Comparison of ENCODE assay signal across 9 cellular contexts in genomic region chr11:113873241-113873626, GRCh38. TPM values are rescaled to one million over a fixed set of nuclear protein-coding genes. Genes with fewer than 3 reads are reported as not detected.
A peak's percentile ranks its signal among the peaks of the same experiment; 100 is the strongest.
DNase-seq lines count a peak whose midpoint lies in the region; ATAC-seq and TF ChIP-seq lines count a peak whose summit lies in the region.
"Had no signal": no experiment of that assay in that cellular context is flagged by ENCODE, and none has a peak within 500 bp of the region (broad histone marks: within the 10 kb centered on the region; RNA-seq: fewer than 3 reads in every experiment).

No MANE protein-coding gene starts in this region.

- H3K27ac ChIP-seq in WERI-Rb-1 (peak overlapping the region; percentile 17), cardiac muscle cell (peak overlapping the region; percentile 95), sigmoid colon (peak overlapping the region; percentile 52 to 93 (median 93))

- H3K4me3 ChIP-seq in WERI-Rb-1 (ENCODE audit: low read depth, low read length) (peak overlapping the region; percentile 13), cardiac muscle cell (peak overlapping the region; percentile 85), sigmoid colon (peak overlapping the region in 3 of 4 donors; percentile 9 to 74 (median 20)), MG63 (no peak overlapping the region)

- TF ChIP-seq POLR2A in sigmoid colon (IDR thresholded peaks at IDR 0.05), result no peak

- DNase-seq in NCI-H748 (lab: John Stamatoyannopoulos, UW; ENCODE audit: unreplicated experiment) (peak; percentile 1), NCI-H748 treated with DMSO at 0.1 percent for 48 hours (lab: John Stamatoyannopoulos, UW) (no peak), WERI-Rb-1 (no peak), cardiac muscle cell (ENCODE audit: low read depth in 1 of 2, low spot score in 1 of 2) (peak; percentile 13 to 94), sigmoid colon (no peak), islet precursor cell (no peak), MG63 (no peak)

- peaks cover 24% of the 10 kb centered on the region for H3K4me1 ChIP-seq in cardiac muscle cell (ENCODE audit: low read depth)
- peaks cover 0 to 44% (median 32%) of the 10 kb centered on the region in 4 donors for H3K4me1 ChIP-seq in sigmoid colon

- TF ChIP-seq EP300 in sigmoid colon (IDR thresholded peaks at IDR 0.05), result no peak

- ATAC-seq in HG02852 (IDR thresholded peaks at IDR 0.05; ENCODE audit: unreplicated experiment), result no peak

- WGBS in sigmoid colon, 2 donors, result 52 to 65% methylated on average over 5 of the region's 5 CpGs

- H3K27me3 ChIP-seq in WERI-Rb-1 (ENCODE audit: insufficient read depth, low read depth, severe bottlenecking), result no peaks in the 10 kb centered on the region
- no peaks in the 10 kb centered on the region for H3K27me3 ChIP-seq in cardiac muscle cell
- H3K27me3 ChIP-seq in sigmoid colon, result no peaks in the 10 kb centered on the region
- H3K27me3 ChIP-seq in MG63, result no peaks in the 10 kb centered on the region

- H3K9me3 ChIP-seq in WERI-Rb-1 (ENCODE audit: severe bottlenecking), result no peaks in the 10 kb centered on the region
- no peaks in the 10 kb centered on the region for H3K9me3 ChIP-seq in cardiac muscle cell (ENCODE audit: low read depth)
- H3K9me3 ChIP-seq in sigmoid colon, result no peaks in the 10 kb centered on the region
- H3K9me3 ChIP-seq in MG63, result no peaks in the 10 kb centered on the region

- TF ChIP-seq CTCF in WERI-Rb-1 (IDR thresholded peaks at IDR 0.05; ENCODE audit: low read depth, low read length) (no peak), cardiac muscle cell (IDR thresholded peaks at IDR 0.05; ENCODE audit: low read depth, low read length) (no peak), sigmoid colon (IDR thresholded peaks at IDR 0.05) (no peak)

- H3K36me3 ChIP-seq in WERI-Rb-1 (peaks cover 11% of the 10 kb centered on the region), cardiac muscle cell (no peaks in the 10 kb centered on the region), sigmoid colon (no peaks in the 10 kb centered on the region), MG63 (no peaks in the 10 kb centered on the region; the same call in 1 of the 2 replicates)

- intact Hi-C loops in sigmoid colon (cut with DNase I), result loop anchor here (10.0 kb wide), 1 partner anchor 532 kb away; the partner anchor contains the start of genes C11orf71 and RBM7

RNA-seq across cellular contexts. Expression of gene USP28, which starts 2.1 kb away (rescaled TPM):
- total RNA-seq in cardiac muscle cell, result 95.9 and 148 TPM in 2 replicates
- 99.2 and 105 TPM in 2 replicates for polyA plus RNA-seq in cardiac muscle cell
- total RNA-seq in sigmoid colon, result 10 to 100 TPM; 25.0 to 37.5 (median 31.9) TPM
- 10 to 100 TPM in 1 of 3 donors, 1 to 10 TPM in 2; 5.4 to 10.8 (median 7.4) TPM for polyA plus RNA-seq in sigmoid colon
- 25.8 and 37.0 TPM in 2 replicates for total RNA-seq in MG63 (2014; rRNA removed; shearing (Covaris generic); ENCODE audit: low replicate concordance)

RNA-seq across cellular contexts. Expression of gene HTR3B, which starts 31.4 kb away (rescaled TPM):
- total RNA-seq in cardiac muscle cell (not detected in 2 replicates), sigmoid colon (not detected)
- polyA plus RNA-seq in cardiac muscle cell (not detected in 2 replicates), sigmoid colon (under 1 TPM in 1 of 3 donors, not detected in 2; 0.07 TPM)
- not detected in 2 replicates for total RNA-seq in MG63 (2014; rRNA removed; shearing (Covaris generic); ENCODE audit: low replicate concordance)
- total RNA-seq: glomerular endothelial cell had no signal

Comparison
In these comparisons a context has a peak if more than half of its experiments do, and no peak if none do; other contexts are left out.
1. DNase-seq: peak in NCI-H748 (single experiment) and cardiac muscle cell (2 of 2); none in NCI-H748 treated with DMSO at 0.1 percent for 48 hours (single experiment), WERI-Rb-1 (single experiment), sigmoid colon (single experiment), islet precursor cell (single experiment) and MG63 (single experiment).
2. H3K27ac ChIP-seq: peak in every context shown above with its lines; median percentile 95 in cardiac muscle cell; 93 in sigmoid colon; 17 in WERI-Rb-1.